ENCODE assay signal across 24 cellular contexts in genomic region chr4:20279381-20279780, GRCh38. TPM values are rescaled to one million over a fixed set of nuclear protein-coding genes. Genes with fewer than 3 reads are reported as not detected.
A peak's percentile ranks its signal among the peaks of the same experiment; 100 is the strongest.
DNase-seq lines count a peak whose midpoint lies in the region; ATAC-seq, FAIRE-seq and TF ChIP-seq lines count a peak whose summit lies in the region.
"Had no signal": no experiment of that assay in that cellular context is flagged by ENCODE, and none has a peak within 500 bp of the region (broad histone marks: within the 10 kb centered on the region; RNA-seq: fewer than 3 reads in every experiment).

No MANE protein-coding gene starts in this region.

- DNase-seq in NCI-H69 (lab: John Stamatoyannopoulos, UW) (peak; percentile 48), bronchial epithelial cell (ENCODE audit: low read depth) (peak; percentile 38), foreskin keratinocyte (peak in 1 of 2 donors; percentile 64), amygdala (lab: John Stamatoyannopoulos, UW) (no peak)
- DNase-seq: 8988T; ACHN; AML-193; BE2C; Calu3; CD4-positive, alpha-beta memory T cell; COR-L47; DMS53; DMS79 treated with DMSO at 0.1 percent for 48 hours; GF-D8; H9; HFFc6 had no signal

- H3K27me3 ChIP-seq in bronchial epithelial cell (ENCODE audit: control insufficient read depth, insufficient read depth, low read length) = peaks cover 5% of the 10 kb centered on the region
- no peaks in the 10 kb centered on the region for H3K27me3 ChIP-seq in foreskin keratinocyte
- H3K27me3 ChIP-seq: BLaER1 treated with 17β-estradiol and CSF1 and Interleukin-3, amounts not matched to agents 10 nM and 100 nM had no signal

- H3K4me1 ChIP-seq in foreskin keratinocyte = peaks cover 33% of the 10 kb centered on the region
- H3K4me1 ChIP-seq: A549; BE2C; BLaER1 treated with 17β-estradiol and CSF1 and Interleukin-3, amounts not matched to agents 10 nM and 100 nM had no signal

- ATAC-seq in foreskin keratinocyte (peak; percentile 88), GM21825 (IDR thresholded peaks at IDR 0.05; ENCODE audit: unreplicated experiment) (no peak), GM18870 (IDR thresholded peaks at IDR 0.05; ENCODE audit: unreplicated experiment) (no peak)
- ATAC-seq: A549, GM23338 had no signal

- H3K36me3 ChIP-seq in bronchial epithelial cell (ENCODE audit: control insufficient read depth, insufficient read depth, low read length) = no peaks in the 10 kb centered on the region
- H3K36me3 ChIP-seq: BE2C; BLaER1 treated with 17β-estradiol and CSF1 and Interleukin-3, amounts not matched to agents 10 nM and 100 nM had no signal

- H3K4me3 ChIP-seq in bronchial epithelial cell (ENCODE audit: low read depth, low read length) = no peak overlapping the region
- H3K4me3 ChIP-seq: A549; BLaER1 treated with 17β-estradiol and CSF1 and Interleukin-3, amounts not matched to agents 10 nM and 100 nM; GM23338 had no signal

- TF ChIP-seq CTCF in bronchial epithelial cell (IDR thresholded peaks at IDR 0.05; ENCODE audit: insufficient read depth, low read length, severe bottlenecking) (no peak), foreskin keratinocyte (conservative IDR thresholded peaks at IDR 0.05) (no peak)

- no peak for FAIRE-seq in bronchial epithelial cell (lab: Jason Lieb, UNC)
- FAIRE-seq: A549, GM12891, GM18507 had no signal

- H3K27ac ChIP-seq in foreskin keratinocyte = peak overlapping the region; percentile 16
- H3K27ac ChIP-seq: A549; BLaER1 treated with 17β-estradiol and CSF1 and Interleukin-3, amounts not matched to agents 10 nM and 100 nM had no signal

RNA-seq across cellular contexts. Expression of gene SLIT2, which starts 27.7 kb away (rescaled TPM):
- total RNA-seq in bronchial epithelial cell = 0.79 and 1.9 TPM in 2 replicates
- 22.6 and 26.9 TPM in 2 replicates for total RNA-seq in foreskin keratinocyte
- 4.5 and 6.0 TPM in 2 replicates for polyA plus RNA-seq in foreskin keratinocyte
- total RNA-seq: CD4-positive, alpha-beta memory T cell; G401 had no signal
- polyA plus RNA-seq: A549; CD4-positive, alpha-beta memory T cell had no signal

Comparison
In these comparisons a context has a peak if more than half of its experiments do, and no peak if none do; other contexts are left out.
1. DNase-seq: peak in NCI-H69 (single experiment) and bronchial epithelial cell (single experiment); none in amygdala (0 of 56).